In genomic region chr10:1049425-1049958, GRCh38 we compare ENCODE assay signal across 8 cellular contexts. TPM values are rescaled to one million over a fixed set of nuclear protein-coding genes. Genes with fewer than 3 reads are reported as not detected.
DNase-seq lines count a peak whose midpoint lies in the region; ATAC-seq and TF ChIP-seq lines count a peak whose summit lies in the region.

No MANE protein-coding gene starts in this region.

- H3K9me3 Mint-ChIP-seq in T-helper 1 cell treated with Interleukin-12 subunit alpha and Interleukin-12 subunit beta and Interleukin-4 antibody, amounts not matched to agents 30 μg/mL and 1 μg/mL, for 36 hours, result no peaks in the 10 kb centered on the region
- H3K9me3 Mint-ChIP-seq in activated CD8-positive, alpha-beta T cell treated with anti-CD3 and anti-CD28 coated beads for 36 hours, result no peaks in the 10 kb centered on the region

- H3K9ac ChIP-seq in stomach smooth muscle (ENCODE audit: low read length in 2 of 2), result peak overlapping the region; percentile 81 to 92

- H3K4me1 Mint-ChIP-seq in T-helper 1 cell treated with Interleukin-12 subunit alpha and Interleukin-12 subunit beta and Interleukin-4 antibody, amounts not matched to agents 30 μg/mL and 1 μg/mL, for 36 hours (ENCODE audit: low read depth), result peaks cover 57% of the 10 kb centered on the region
- peaks cover 63% of the 10 kb centered on the region for H3K4me1 Mint-ChIP-seq in activated CD8-positive, alpha-beta T cell treated with anti-CD3 and anti-CD28 coated beads for 36 hours (ENCODE audit: low read depth)

- no peaks in the 10 kb centered on the region for H3K27me3 ChIP-seq in stomach smooth muscle (ENCODE audit: control insufficient read depth in 1 of 2, insufficient read depth in 2 of 2, low read length in 2 of 2)

- peak overlapping the region; percentile 95 for H3K4me3 ChIP-seq in iPS-18c (ENCODE audit: insufficient read depth, low read depth, low read length)
- H3K4me3 ChIP-seq in stomach smooth muscle (ENCODE audit: low read length in 2 of 2), result peak overlapping the region; percentile 92 to 94

- DNase-seq in T-helper 1 cell, result no peak
- DNase-seq in activated CD8-positive, alpha-beta T cell treated with anti-CD3 and anti-CD28 coated beads for 36 hours, result no peak
- no peak for DNase-seq in GOT3 (lab: John Stamatoyannopoulos, UW)
- no peak for DNase-seq in activated gamma-delta T cell (lab: John Stamatoyannopoulos, UW)

- POLR2A ChIA-PET in activated CD8-positive, alpha-beta T cell treated with anti-CD3 and anti-CD28 coated beads for 36 hours (lab: Charles Lee), result interaction anchor here (0.7 to 3.5 kb wide), 10 partner anchors 8 to 120 kb away, joined by 3 to 24 read pairs (median 4); partner anchors contain the start of genes GTPBP4 and LARP4B

- H3K4me1 ChIP-seq in stomach smooth muscle (ENCODE audit: control insufficient read depth, insufficient read depth, low read length), result peaks cover 16% of the 10 kb centered on the region

- no peak for TF ChIP-seq CTCF in activated CD8-positive, alpha-beta T cell treated with anti-CD3 and anti-CD28 coated beads for 36 hours (IDR thresholded peaks at IDR 0.05)

- peak overlapping the region; percentile 96 for H3K4me3 Mint-ChIP-seq in T-helper 1 cell treated with Interleukin-12 subunit alpha and Interleukin-12 subunit beta and Interleukin-4 antibody, amounts not matched to agents 30 μg/mL and 1 μg/mL, for 36 hours
- peak overlapping the region; percentile 98 for H3K4me3 Mint-ChIP-seq in activated CD8-positive, alpha-beta T cell treated with anti-CD3 and anti-CD28 coated beads for 36 hours

- H3K36me3 ChIP-seq in stomach smooth muscle (ENCODE audit: control insufficient read depth in 2 of 2, insufficient read depth in 2 of 2, low read length in 2 of 2), result peaks cover 3 to 11% of the 10 kb centered on the region in 2 donors

- peak overlapping the region; percentile 96 for H3K27ac Mint-ChIP-seq in T-helper 1 cell treated with Interleukin-12 subunit alpha and Interleukin-12 subunit beta and Interleukin-4 antibody, amounts not matched to agents 30 μg/mL and 1 μg/mL, for 36 hours
- H3K27ac Mint-ChIP-seq in activated CD8-positive, alpha-beta T cell treated with anti-CD3 and anti-CD28 coated beads for 36 hours, result peak overlapping the region; percentile 96

- H3K27ac ChIP-seq in stomach smooth muscle (ENCODE audit: low read length), result peak overlapping the region; percentile 99

- no peak for ATAC-seq in activated CD8-positive, alpha-beta T cell treated with anti-CD3 and anti-CD28 coated beads for 36 hours
- ATAC-seq in HG02588 (IDR thresholded peaks at IDR 0.05; ENCODE audit: unreplicated experiment), result no peak

- no peaks in the 10 kb centered on the region for H3K9me3 ChIP-seq in iPS-18c (ENCODE audit: control insufficient read depth, insufficient read depth, low read length)
- H3K9me3 ChIP-seq in stomach smooth muscle (ENCODE audit: control insufficient read depth in 2 of 2, low read length in 2 of 2), result no peaks in the 10 kb centered on the region

- CTCF ChIA-PET in activated CD8-positive, alpha-beta T cell treated with anti-CD3 and anti-CD28 coated beads for 36 hours (lab: Charles Lee), result interaction anchor here (0.6 to 1.8 kb wide), 5 partner anchors 10 to 337 kb away, joined by 3 to 5 read pairs (median 3); partner anchors contain the start of gene GTPBP4

- H3K36me3 Mint-ChIP-seq in T-helper 1 cell treated with Interleukin-12 subunit alpha and Interleukin-12 subunit beta and Interleukin-4 antibody, amounts not matched to agents 30 μg/mL and 1 μg/mL, for 36 hours (ENCODE audit: low read depth), result peaks cover 33% of the 10 kb centered on the region
- H3K36me3 Mint-ChIP-seq in activated CD8-positive, alpha-beta T cell treated with anti-CD3 and anti-CD28 coated beads for 36 hours (ENCODE audit: low read depth), result peaks cover 57% of the 10 kb centered on the region

- no peaks in the 10 kb centered on the region for H3K27me3 Mint-ChIP-seq in T-helper 1 cell treated with Interleukin-12 subunit alpha and Interleukin-12 subunit beta and Interleukin-4 antibody, amounts not matched to agents 30 μg/mL and 1 μg/mL, for 36 hours (ENCODE audit: low read depth)
- no peaks in the 10 kb centered on the region for H3K27me3 Mint-ChIP-seq in activated CD8-positive, alpha-beta T cell treated with anti-CD3 and anti-CD28 coated beads for 36 hours

- intact Hi-C loops in activated CD8-positive, alpha-beta T cell treated with anti-CD3 and anti-CD28 coated beads for 36 hours (cut with micrococcal nuclease), result no loop called here

RNA-seq across cellular contexts. Expression of gene IDI1, which starts 0.6 kb away (rescaled TPM):
- total RNA-seq in activated CD8-positive, alpha-beta T cell treated with anti-CD3 and anti-CD28 coated beads for 36 hours, result 10 to 100 TPM; 67.7 to 69.5 TPM

RNA-seq across cellular contexts. Expression of gene WDR37, which starts 6.7 kb away (rescaled TPM):
- 10 to 100 TPM; 17.2 to 17.9 TPM for total RNA-seq in activated CD8-positive, alpha-beta T cell treated with anti-CD3 and anti-CD28 coated beads for 36 hours

RNA-seq across cellular contexts. Expression of gene IDI2, which starts 23.8 kb away (rescaled TPM):
- not detected for total RNA-seq in activated CD8-positive, alpha-beta T cell treated with anti-CD3 and anti-CD28 coated beads for 36 hours
